Comparison of ENCODE assay signal across 9 cellular contexts in the genomic region with DNA sequence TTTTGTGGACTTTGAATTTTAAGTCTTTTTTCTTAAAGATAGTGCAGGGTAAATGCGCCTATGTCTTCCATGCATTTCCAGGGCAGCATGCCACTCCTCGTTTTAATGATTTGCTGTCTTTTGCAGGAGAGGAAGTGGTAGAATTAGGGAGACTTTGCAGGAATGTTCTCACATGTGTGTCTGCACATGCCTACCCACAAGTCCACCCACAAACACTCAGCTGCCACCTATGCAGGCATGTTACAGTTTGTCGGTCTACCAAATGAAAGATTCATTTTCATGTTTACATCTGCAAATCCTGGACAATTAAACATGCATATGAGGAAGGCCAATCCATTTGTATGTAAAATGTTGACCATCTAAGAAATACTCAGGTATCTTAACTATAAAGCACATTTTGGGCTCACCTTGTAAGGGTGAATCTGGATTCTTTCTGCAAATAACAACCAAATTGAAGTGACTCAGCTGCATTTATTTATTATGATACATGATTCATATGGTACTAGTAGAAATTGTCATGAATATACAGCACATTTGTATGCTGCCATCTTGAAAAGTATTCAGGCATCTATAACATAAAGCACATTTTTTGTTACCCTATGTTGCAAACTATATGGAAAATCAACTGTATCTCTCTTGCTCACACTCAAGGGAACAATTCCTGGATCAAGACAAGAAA. TPM values are rescaled to one million over a fixed set of nuclear protein-coding genes. Genes with fewer than 3 reads are reported as not detected.
"Had no signal": no experiment of that assay in that cellular context is flagged by ENCODE, and none has a peak within 500 bp of the region (broad histone marks: within the 10 kb centered on the region; RNA-seq: fewer than 3 reads in every experiment).

No MANE protein-coding gene starts in this region.

- DNase-seq: H9, HCEC 1CT, IMR-90 had no signal

- H3K9me3 Mint-ChIP-seq: GM23338, H9 had no signal

- H3K27ac Mint-ChIP-seq: GM23338, H9 had no signal

- H3K4me2 ChIP-seq: GM23338 had no signal

- H2AFZ ChIP-seq: GM23338 had no signal

- H3K4me3 ChIP-seq: GM23338, K562 had no signal

- FAIRE-seq: H1, H54, HTR-8/SVneo, K562 had no signal

- H3K4me1 Mint-ChIP-seq: GM23338, H9 had no signal

- H3K4me3 Mint-ChIP-seq: GM23338, H9 had no signal

- ATAC-seq: GM23338, K562 had no signal

RNA-seq across cellular contexts. Expression of gene TEX36, which starts 4.7 kb away (rescaled TPM):
- total RNA-seq: GM23338, H1, H9, HT-29, IMR-90, K562 had no signal
- polyA plus RNA-seq: GM23338, H1, IMR-90 had no signal
